In the genomic region with DNA sequence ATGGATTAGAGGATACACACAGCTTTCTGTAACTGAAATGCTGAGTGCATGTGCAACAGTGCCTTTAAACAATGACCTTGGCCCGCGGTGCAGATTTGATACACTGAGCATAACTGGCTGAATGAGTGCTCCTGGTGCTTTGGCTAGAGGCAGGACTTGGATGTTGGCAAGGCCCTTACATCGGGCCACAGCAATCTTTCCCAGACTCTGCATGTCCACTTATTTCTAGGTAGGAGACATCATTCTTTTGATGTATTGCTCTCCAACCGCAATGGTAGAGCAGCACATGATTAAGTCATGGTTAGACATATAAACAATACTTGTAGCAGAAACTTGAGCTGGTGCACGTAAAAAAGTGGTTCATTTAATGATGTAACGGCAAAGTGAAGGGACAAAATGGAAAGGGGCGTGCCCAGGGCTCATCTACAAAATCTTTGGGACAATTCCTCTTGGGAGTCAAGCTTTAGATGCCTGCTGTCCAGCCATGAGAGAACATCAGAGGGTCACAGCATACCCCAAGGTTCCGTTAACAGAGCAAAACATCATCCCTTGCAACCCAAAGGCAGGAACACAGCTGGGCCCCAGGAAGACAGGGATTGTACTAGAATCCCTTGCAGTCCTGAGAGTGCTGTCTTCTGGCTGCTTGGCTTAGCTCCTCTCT, we compare ENCODE assay signal across 19 cellular contexts. TPM values are rescaled to one million over a fixed set of nuclear protein-coding genes. Genes with fewer than 3 reads are reported as not detected.
DNase-seq lines count a peak whose midpoint lies in the region; ATAC-seq, FAIRE-seq and TF ChIP-seq lines count a peak whose summit lies in the region.
"Had no signal": no experiment of that assay in that cellular context is flagged by ENCODE, and none has a peak within 500 bp of the region (broad histone marks: within the 10 kb centered on the region; RNA-seq: fewer than 3 reads in every experiment).

No MANE protein-coding gene starts in this region.

- TF ChIP-seq CTCF in HepG2 (CRISPR knock-in tag; IDR thresholded peaks at IDR 0.05), result no peak
- no peak for TF ChIP-seq CTCF in right lobe of liver (IDR thresholded peaks at IDR 0.05)
- no peak for TF ChIP-seq CTCF in neutrophil (IDR thresholded peaks at IDR 0.05)

- H3K4me3 Mint-ChIP-seq in dendritic cell treated with granulocyte-macrophage colony-stimulating factor and Interleukin-4, amounts not matched to agents 40 ng/mL and 50 ng/mL, for 4 days, result no peak overlapping the region
- no peak overlapping the region for H3K4me3 Mint-ChIP-seq in activated T-cell treated with anti-CD3 and anti-CD28 coated beads, Interleukin-2, amount 50 U/mL, for 4 hours

- no peak overlapping the region for H3K4me2 ChIP-seq in HepG2 (ENCODE audit: low read depth, low read length)

- TF ChIP-seq EP300 in HepG2 (IDR thresholded peaks at IDR 0.05; ENCODE audit: low read depth in 2 of 2, low read length in 2 of 2) (no peak), HepG2 (CRISPR knock-in tag; IDR thresholded peaks at IDR 0.05; ENCODE audit: borderline replicate concordance) (no peak)

- CTCF ChIA-PET in HepG2 (lab: Yijun Ruan, JAX; ENCODE audit: low intra/inter-chr PET ratio, low total read pairs), result no interaction called here

- no peaks in the 10 kb centered on the region for H4K20me1 ChIP-seq in HepG2 (ENCODE audit: insufficient read depth, low read length)

- DNase-seq in HepG2 (ENCODE audit: low spot score) (no peak), right lobe of liver (no peak), right cardiac atrium (no peak), NCI-H146 treated with DMSO at 0.1 percent for 48 hours (lab: John Stamatoyannopoulos, UW; ENCODE audit: unreplicated experiment) (no peak)
- no peak for DNase-seq in activated T-cell treated with anti-CD3 and anti-CD28 coated beads, Interleukin-2, amount 50 U/mL, for 4 hours
- DNase-seq: DMS 273 treated with DMSO at 0.1 percent for 48 hours, NCI-H1105 treated with DMSO at 0.1 percent for 48 hours, NCI-H187, NCI-H226, NCI-H524 treated with DMSO at 0.1 percent for 48 hours had no signal

- H3K27me3 Mint-ChIP-seq in dendritic cell treated with granulocyte-macrophage colony-stimulating factor and Interleukin-4, amounts not matched to agents 40 ng/mL and 50 ng/mL, for 4 days, result no peaks in the 10 kb centered on the region
- H3K27me3 Mint-ChIP-seq in activated T-cell treated with anti-CD3 and anti-CD28 coated beads, Interleukin-2, amount 50 U/mL, for 4 hours (ENCODE audit: low read depth), result no peaks in the 10 kb centered on the region

- no peaks in the 10 kb centered on the region for H3K79me2 ChIP-seq in HepG2 (ENCODE audit: insufficient read depth, low read length)

- TF ChIP-seq POLR2A in HepG2 (IDR thresholded peaks at IDR 0.05; ENCODE audit: insufficient read depth in 1 of 2, low read depth in 2 of 2, low read length in 2 of 2), result no peak
- no peak for TF ChIP-seq POLR2A in right lobe of liver (IDR thresholded peaks at IDR 0.05)

- no peak overlapping the region for H3K4me3 ChIP-seq in HepG2 (replicated peaks in 1 of 3; ENCODE audit: insufficient read depth in 1 of 3, low read depth in 2 of 3, low read length in 3 of 3)
- H3K4me3 ChIP-seq in right lobe of liver, result no peak overlapping the region
- no peak overlapping the region for H3K4me3 ChIP-seq in neutrophil (ENCODE audit: low read depth in 1 of 2, low read length in 1 of 2)
- no peak overlapping the region for H3K4me3 ChIP-seq in right cardiac atrium (ENCODE audit: low read length)
- H3K4me3 ChIP-seq: BLaER1 treated with 17β-estradiol and CSF1 and Interleukin-3, amounts not matched to agents 10 nM and 100 nM; GM23248 had no signal

- peaks cover 80% of the 10 kb centered on the region for H3K4me1 Mint-ChIP-seq in dendritic cell treated with granulocyte-macrophage colony-stimulating factor and Interleukin-4, amounts not matched to agents 40 ng/mL and 50 ng/mL, for 4 days (ENCODE audit: low read depth)
- H3K4me1 Mint-ChIP-seq in activated T-cell treated with anti-CD3 and anti-CD28 coated beads, Interleukin-2, amount 50 U/mL, for 4 hours (ENCODE audit: low read depth), result no peaks in the 10 kb centered on the region

- no peaks in the 10 kb centered on the region for H3K36me3 ChIP-seq in HepG2 (replicated peaks in 1 of 2; ENCODE audit: control insufficient read depth in 1 of 2, insufficient read depth in 2 of 2, low read length in 2 of 2)
- H3K36me3 ChIP-seq in right lobe of liver, result no peaks in the 10 kb centered on the region
- no peaks in the 10 kb centered on the region for H3K36me3 ChIP-seq in neutrophil

- no TSS peak for BruUV-seq in HepG2 (replicated peaks; lab: Mats Ljungman, UMichigan)

- H3K4me1 ChIP-seq in HepG2 (ENCODE audit: insufficient read depth, low read length) (no peaks in the 10 kb centered on the region), right lobe of liver (no peaks in the 10 kb centered on the region), neutrophil (ENCODE audit: control insufficient read depth in 1 of 2, insufficient read depth in 1 of 2, low read depth in 1 of 2, low read length in 1 of 2) (peaks cover 97 to 100% of the 10 kb centered on the region in 2 experiments), right cardiac atrium (ENCODE audit: control insufficient read depth, insufficient read depth, low read length) (no peaks in the 10 kb centered on the region)

- H3K9ac ChIP-seq in HepG2 (ENCODE audit: insufficient read depth, low read depth, low read length), result no peak overlapping the region
- H3K9ac ChIP-seq: BLaER1 treated with 17β-estradiol and CSF1 and Interleukin-3, amounts not matched to agents 10 nM and 100 nM; GM23248 had no signal

- 48% methylated on average over 7 of the region's 8 CpGs for whole genome bisulfite sequencing in HepG2 (ENCODE audit: low lambda C conversion rate)
- WGBS in right lobe of liver (ENCODE audit: insufficient coverage, low coverage, low lambda C conversion rate, missing lambda C conversion rate), result 95% methylated on average over 5 of the region's 8 CpGs
- 95% methylated on average over 8 of the region's 8 CpGs for WGBS in right cardiac atrium

- H3K36me3 Mint-ChIP-seq in dendritic cell treated with granulocyte-macrophage colony-stimulating factor and Interleukin-4, amounts not matched to agents 40 ng/mL and 50 ng/mL, for 4 days (ENCODE audit: low read depth), result peaks cover 48% of the 10 kb centered on the region
- H3K36me3 Mint-ChIP-seq in activated T-cell treated with anti-CD3 and anti-CD28 coated beads, Interleukin-2, amount 50 U/mL, for 4 hours (ENCODE audit: insufficient read depth), result no peaks in the 10 kb centered on the region

- no peak for FAIRE-seq in HepG2 (lab: Jason Lieb, UNC)
- FAIRE-seq: GM12891, GM18507 had no signal

- peak overlapping the region; percentile 69 for H3K27ac Mint-ChIP-seq in dendritic cell treated with granulocyte-macrophage colony-stimulating factor and Interleukin-4, amounts not matched to agents 40 ng/mL and 50 ng/mL, for 4 days

- intact Hi-C loops in HepG2 (cut with micrococcal nuclease; ENCODE audit: unreplicated experiment) (no loop called here), right lobe of liver (cut with DNase I) (no loop called here), right cardiac atrium (cut with DNase I) (no loop called here)
- intact Hi-C loops in dendritic cell treated with granulocyte-macrophage colony-stimulating factor and Interleukin-4, amounts not matched to agents 40 ng/mL and 50 ng/mL, for 4 days (cut with micrococcal nuclease), result no loop called here

- in situ Hi-C loops in HepG2 (cut with HindIII; ENCODE audit: extremely low pct_ligation_motif_present, low pct_unique_long_range_greater_than_20kb), result no loop called here

- H3K27ac ChIP-seq in HepG2 (ENCODE audit: extremely low read length, insufficient read depth, low read length), result no peak overlapping the region
- H3K27ac ChIP-seq in right lobe of liver, result no peak overlapping the region
- H3K27ac ChIP-seq in neutrophil, result peak overlapping the region; percentile 80
- no peak overlapping the region for H3K27ac ChIP-seq in right cardiac atrium (ENCODE audit: low read length)
- H3K27ac ChIP-seq: 22Rv1, GM23248 had no signal

- H3K9me3 ChIP-seq in HepG2 (ENCODE audit: low read length), result no peaks in the 10 kb centered on the region
- no peaks in the 10 kb centered on the region for H3K9me3 ChIP-seq in right lobe of liver
- H3K9me3 ChIP-seq in neutrophil, result no peaks in the 10 kb centered on the region
- no peaks in the 10 kb centered on the region for H3K9me3 ChIP-seq in right cardiac atrium (ENCODE audit: control insufficient read depth, low read length)

- POLR2A ChIA-PET in HepG2 (lab: Yijun Ruan, JAX), result no interaction called here

- H3K9me3 Mint-ChIP-seq in dendritic cell treated with granulocyte-macrophage colony-stimulating factor and Interleukin-4, amounts not matched to agents 40 ng/mL and 50 ng/mL, for 4 days, result no peaks in the 10 kb centered on the region
- H3K9me3 Mint-ChIP-seq in activated T-cell treated with anti-CD3 and anti-CD28 coated beads, Interleukin-2, amount 50 U/mL, for 4 hours, result no peaks in the 10 kb centered on the region

- no peak for TF ChIP-seq RAD21 in HepG2 (CRISPR knock-in tag; IDR thresholded peaks at IDR 0.05)

- H2AFZ ChIP-seq in HepG2 (ENCODE audit: low read length), result no peak overlapping the region
- H2AFZ ChIP-seq: GM23248 had no signal

- ATAC-seq in HepG2 (peak; percentile 41; the same call in 2 of the 3 replicates), right lobe of liver (no peak), GM19035 (IDR thresholded peaks at IDR 0.05; ENCODE audit: unreplicated experiment) (no peak), right cardiac atrium (no peak)
- no peak for ATAC-seq in activated T-cell treated with anti-CD3 and anti-CD28 coated beads, Interleukin-2, amount 50 U/mL, for 4 hours
- ATAC-seq: Right ventricle myocardium inferior had no signal

- H3K27me3 ChIP-seq in HepG2 (ENCODE audit: control insufficient read depth in 1 of 2, insufficient read depth in 2 of 2, low read length in 2 of 2) (no peaks in the 10 kb centered on the region; a peak in 1 of 5 replicates), right lobe of liver (no peaks in the 10 kb centered on the region), neutrophil (no peaks in the 10 kb centered on the region), right cardiac atrium (ENCODE audit: control insufficient read depth, insufficient read depth) (no peaks in the 10 kb centered on the region)
- H3K27me3 ChIP-seq: BLaER1 treated with 17β-estradiol and CSF1 and Interleukin-3, amounts not matched to agents 10 nM and 100 nM had no signal

RNA-seq across cellular contexts. Expression of gene RAB31, which starts 43.4 kb away (rescaled TPM):
- 1.7 and 3.6 TPM in 2 replicates for total RNA-seq in HepG2 (2016; rRNA removed; fragmentation: Illumina TruSeq; extraction: Trizol)
- 1.4 and 2.6 TPM in 2 replicates for total RNA-seq in HepG2 (2016; cell fraction: cytosol; rRNA removed; fragmentation: Illumina TruSeq; extraction: Trizol; ENCODE audit: low read depth)
- total RNA-seq in HepG2 (2016; cell fraction: insoluble cytoplasmic fraction; rRNA removed; fragmentation: Illumina TruSeq; extraction: Trizol), result 2.9 TPM in 2 replicates
- 3.1 and 3.4 TPM in 2 replicates for total RNA-seq in HepG2 (2016; cell fraction: membrane; rRNA removed; fragmentation: Illumina TruSeq; extraction: Trizol)
- total RNA-seq in HepG2 (2016; cell fraction: nucleus; rRNA removed; fragmentation: Illumina TruSeq; extraction: Trizol), result 1.4 and 2.6 TPM in 2 replicates
- polyA plus RNA-seq in HepG2 (2011; rRNA removed), result 0.73 and 1.1 TPM in 2 replicates
- polyA plus RNA-seq in HepG2 (2011; cell fraction: cytosol; rRNA removed), result 0.24 and 1.2 TPM in 2 replicates
- 8.7 and 12.9 TPM in 2 replicates for polyA plus RNA-seq in HepG2 (2011; cell fraction: nucleus; rRNA removed)
- polyA plus RNA-seq in HepG2 (2012), result 0.38 and 2.1 TPM in 2 replicates
- polyA plus RNA-seq in HepG2 (2016; cell fraction: cytosol; fragmentation: Illumina TruSeq; extraction: Trizol; ENCODE audit: low read depth), result 4.4 and 5.7 TPM in 2 replicates
- polyA plus RNA-seq in HepG2 (2016; cell fraction: insoluble cytoplasmic fraction; fragmentation: Illumina TruSeq; extraction: Trizol; ENCODE audit: low read depth), result 3.7 TPM in 2 replicates
- polyA plus RNA-seq in HepG2 (2016; cell fraction: membrane; fragmentation: Illumina TruSeq; extraction: Trizol; ENCODE audit: low read depth), result 2.6 and 3.5 TPM in 2 replicates
- polyA plus RNA-seq in HepG2 (2016; cell fraction: nucleus; fragmentation: Illumina TruSeq; extraction: Trizol; ENCODE audit: insufficient read depth, low read depth), result 2.9 and 3.0 TPM in 2 replicates
- 1.9 and 153 TPM in 2 replicates for polyA minus RNA-seq in HepG2 (2011; rRNA and poly(A)+ RNA removed; ENCODE audit: low replicate concordance)
- polyA minus RNA-seq in HepG2 (2011; cell fraction: cytosol; rRNA and poly(A)+ RNA removed), result 2.8 and 4.2 TPM in 2 replicates
- polyA minus RNA-seq in HepG2 (2011; cell fraction: nucleus; rRNA and poly(A)+ RNA removed), result 5.3 and 5.5 TPM in 2 replicates
- total RNA-seq in right lobe of liver, result 10 to 100 TPM in 1 of 6 experiments, 1 to 10 TPM in 5; 3.0 to 14.3 (median 5.4) TPM
- total RNA-seq in activated T-cell treated with anti-CD3 and anti-CD28 coated beads, Interleukin-2, amount 50 U/mL, for 4 hours, result 1 to 10 TPM in 2 of 3 donors, under 1 TPM in 1; 0.40 to 1.8 (median 1.2) TPM
- 10 to 100 TPM; 21.5 to 42.3 (median 26.0) TPM for total RNA-seq in right cardiac atrium
- 9.1 TPM for polyA plus RNA-seq in right cardiac atrium
